Comparison of ENCODE assay signal across 8 cellular contexts in the genomic region with DNA sequence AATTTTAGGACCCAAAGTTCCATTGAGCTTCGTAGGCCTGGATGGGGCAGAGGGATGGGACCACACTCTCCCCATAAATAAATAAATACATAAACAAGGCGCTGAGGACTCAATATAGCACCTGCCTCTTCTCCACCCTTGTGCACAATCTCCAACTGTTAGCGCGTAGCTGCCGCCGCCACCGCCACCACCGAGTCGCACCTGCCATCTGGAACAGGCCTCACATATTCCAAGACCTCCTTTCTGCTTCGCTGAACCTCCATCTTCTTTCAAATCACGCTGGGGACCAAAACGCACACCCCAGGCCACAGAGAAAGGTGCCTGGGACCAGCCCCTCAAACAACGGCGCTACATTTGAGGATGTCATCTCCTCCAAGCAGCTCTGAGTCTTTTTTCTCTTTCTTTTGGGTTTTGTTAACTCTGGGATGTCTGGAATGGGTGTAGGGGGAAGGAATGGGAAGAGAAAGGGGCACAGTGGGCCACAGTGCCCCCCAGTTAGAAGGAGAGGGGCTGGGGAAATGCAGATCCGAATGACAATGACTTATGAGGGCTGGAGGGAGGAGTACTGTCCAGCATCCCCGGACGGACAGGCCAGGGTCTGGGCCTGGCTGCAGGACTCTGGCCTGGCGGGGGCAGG. TPM values are rescaled to one million over a fixed set of nuclear protein-coding genes. Genes with fewer than 3 reads are reported as not detected.
DNase-seq lines count a peak whose midpoint lies in the region; TF ChIP-seq lines count a peak whose summit lies in the region.

No MANE protein-coding gene starts in this region.

- no peak for DNase-seq in CD14-positive monocyte (ENCODE audit: low spot score)
- peak in 3 of 5 donors; percentile 33 to 47 (median 38) for DNase-seq in T-helper 1 cell
- DNase-seq in islet precursor cell: peak; percentile 30
- DNase-seq in LoVo (ENCODE audit: low spot score): no peak
- DNase-seq in OCI-M2 (lab: John Stamatoyannopoulos, UW; ENCODE audit: unreplicated experiment): no peak
- DNase-seq in SW 1271 (lab: John Stamatoyannopoulos, UW): no peak
- DNase-seq in superior temporal gyrus (ENCODE audit: extremely low spot score): no peak

- H3K36me3 Mint-ChIP-seq in CD14-positive monocyte: peaks cover 0 to 6% of the 10 kb centered on the region in 2 donors
- H3K36me3 Mint-ChIP-seq in IgD-negative memory B cell: no peaks in the 10 kb centered on the region

- peaks cover 50% of the 10 kb centered on the region for H3K4me1 Mint-ChIP-seq in CD14-positive monocyte
- H3K4me1 Mint-ChIP-seq in IgD-negative memory B cell: peaks cover 32 to 60% (median 57%) of the 10 kb centered on the region in 3 donors

- peak overlapping the region; percentile 56 to 72 for H3K4me3 Mint-ChIP-seq in CD14-positive monocyte
- H3K4me3 Mint-ChIP-seq in IgD-negative memory B cell: peak overlapping the region; percentile 80 to 94 (median 82)

- H3K27me3 Mint-ChIP-seq in CD14-positive monocyte (ENCODE audit: low read depth in 3 of 3) (peaks cover 2 to 20% (median 8%) of the 10 kb centered on the region in 3 donors), IgD-negative memory B cell (no peaks in the 10 kb centered on the region)

- no peak for TF ChIP-seq CTCF in CD14-positive monocyte (IDR thresholded peaks at IDR 0.05)

- H3K27ac Mint-ChIP-seq in CD14-positive monocyte: peak overlapping the region in 1 of 7 donors; percentile 58
- peak overlapping the region; percentile 94 to 99 (median 98) for H3K27ac Mint-ChIP-seq in IgD-negative memory B cell

- no peaks in the 10 kb centered on the region for H3K9me3 Mint-ChIP-seq in CD14-positive monocyte
- no peaks in the 10 kb centered on the region for H3K9me3 Mint-ChIP-seq in IgD-negative memory B cell

- intact Hi-C loops in CD14-positive monocyte (cut with micrococcal nuclease): loop anchor here in 1 of 2 donors (5.0 kb wide), 1 partner anchor 47 kb away; no protein-coding TSS in a partner anchor

RNA-seq across cellular contexts. Expression of a gene that starts 49.7 kb away (rescaled TPM):
- polyA plus RNA-seq in CD14-positive monocyte (1 to 10 TPM; 1.1 to 2.8 TPM), IgD-negative memory B cell (7.3 TPM)

Comparison
In these comparisons a context has a peak if more than half of its experiments do, and no peak if none do; other contexts are left out.
1. DNase-seq: peak in T-helper 1 cell (3 of 5) and islet precursor cell (single experiment); none in CD14-positive monocyte (single experiment), LoVo (single experiment), OCI-M2 (single experiment), SW 1271 (0 of 2) and superior temporal gyrus (single experiment).